1 cellular context compared by ENCODE assay signal in the genomic region with DNA sequence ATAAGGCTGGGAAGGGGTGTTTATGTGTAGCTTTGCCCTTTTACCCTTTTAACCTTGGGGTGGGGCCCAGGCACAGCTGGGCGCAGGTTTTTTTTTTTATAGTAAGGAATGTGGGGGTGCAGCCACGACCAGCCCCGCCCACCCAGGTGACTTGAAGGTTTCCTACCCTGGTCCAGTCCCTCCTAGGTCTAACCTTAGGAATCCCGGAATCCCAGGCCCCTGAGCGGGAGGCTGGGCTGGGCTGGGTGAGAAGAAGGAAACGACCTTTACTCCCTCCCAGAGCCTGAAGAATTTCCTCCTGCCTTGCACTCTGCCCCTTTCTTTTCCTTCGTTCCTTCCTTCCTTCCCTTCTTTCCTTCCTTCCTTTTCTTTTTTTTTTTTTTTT.
TF ChIP-seq lines count a peak whose summit lies in the region.

No MANE protein-coding gene starts in this region.

TF ChIP-seq in HepG2, 621 proteins besides CTCF, POLR2A, EP300 and RAD21 (continues in another document):
- no peak for TF ChIP-seq ZFAT (CRISPR knock-in tag; conservative IDR thresholded peaks at IDR 0.05)
- no peak for TF ChIP-seq SETDB1 (CRISPR knock-in tag; IDR thresholded peaks at IDR 0.05; ENCODE audit: borderline replicate concordance)
- no peak for TF ChIP-seq ZNF766 (CRISPR knock-in tag; IDR thresholded peaks at IDR 0.05; ENCODE audit: borderline replicate concordance)
- TF ChIP-seq HNF4A (CRISPR knock-in tag; IDR thresholded peaks at IDR 0.05) = peak; percentile 21; the same call in 1 of the 2 replicates
- TF ChIP-seq, protein P1, sequence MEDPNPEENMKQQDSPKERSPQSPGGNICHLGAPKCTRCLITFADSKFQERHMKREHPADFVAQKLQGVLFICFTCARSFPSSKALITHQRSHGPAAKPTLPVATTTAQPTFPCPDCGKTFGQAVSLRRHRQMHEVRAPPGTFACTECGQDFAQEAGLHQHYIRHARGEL (CRISPR knock-in tag; IDR thresholded peaks at IDR 0.05) = no peak
- no peak for TF ChIP-seq ARNT2 (CRISPR knock-in tag; IDR thresholded peaks at IDR 0.05; ENCODE audit: low read depth)
- no peak for TF ChIP-seq FOXK1 (CRISPR knock-in tag; IDR thresholded peaks at IDR 0.05; ENCODE audit: borderline replicate concordance, low read depth)
- TF ChIP-seq, protein P2, sequence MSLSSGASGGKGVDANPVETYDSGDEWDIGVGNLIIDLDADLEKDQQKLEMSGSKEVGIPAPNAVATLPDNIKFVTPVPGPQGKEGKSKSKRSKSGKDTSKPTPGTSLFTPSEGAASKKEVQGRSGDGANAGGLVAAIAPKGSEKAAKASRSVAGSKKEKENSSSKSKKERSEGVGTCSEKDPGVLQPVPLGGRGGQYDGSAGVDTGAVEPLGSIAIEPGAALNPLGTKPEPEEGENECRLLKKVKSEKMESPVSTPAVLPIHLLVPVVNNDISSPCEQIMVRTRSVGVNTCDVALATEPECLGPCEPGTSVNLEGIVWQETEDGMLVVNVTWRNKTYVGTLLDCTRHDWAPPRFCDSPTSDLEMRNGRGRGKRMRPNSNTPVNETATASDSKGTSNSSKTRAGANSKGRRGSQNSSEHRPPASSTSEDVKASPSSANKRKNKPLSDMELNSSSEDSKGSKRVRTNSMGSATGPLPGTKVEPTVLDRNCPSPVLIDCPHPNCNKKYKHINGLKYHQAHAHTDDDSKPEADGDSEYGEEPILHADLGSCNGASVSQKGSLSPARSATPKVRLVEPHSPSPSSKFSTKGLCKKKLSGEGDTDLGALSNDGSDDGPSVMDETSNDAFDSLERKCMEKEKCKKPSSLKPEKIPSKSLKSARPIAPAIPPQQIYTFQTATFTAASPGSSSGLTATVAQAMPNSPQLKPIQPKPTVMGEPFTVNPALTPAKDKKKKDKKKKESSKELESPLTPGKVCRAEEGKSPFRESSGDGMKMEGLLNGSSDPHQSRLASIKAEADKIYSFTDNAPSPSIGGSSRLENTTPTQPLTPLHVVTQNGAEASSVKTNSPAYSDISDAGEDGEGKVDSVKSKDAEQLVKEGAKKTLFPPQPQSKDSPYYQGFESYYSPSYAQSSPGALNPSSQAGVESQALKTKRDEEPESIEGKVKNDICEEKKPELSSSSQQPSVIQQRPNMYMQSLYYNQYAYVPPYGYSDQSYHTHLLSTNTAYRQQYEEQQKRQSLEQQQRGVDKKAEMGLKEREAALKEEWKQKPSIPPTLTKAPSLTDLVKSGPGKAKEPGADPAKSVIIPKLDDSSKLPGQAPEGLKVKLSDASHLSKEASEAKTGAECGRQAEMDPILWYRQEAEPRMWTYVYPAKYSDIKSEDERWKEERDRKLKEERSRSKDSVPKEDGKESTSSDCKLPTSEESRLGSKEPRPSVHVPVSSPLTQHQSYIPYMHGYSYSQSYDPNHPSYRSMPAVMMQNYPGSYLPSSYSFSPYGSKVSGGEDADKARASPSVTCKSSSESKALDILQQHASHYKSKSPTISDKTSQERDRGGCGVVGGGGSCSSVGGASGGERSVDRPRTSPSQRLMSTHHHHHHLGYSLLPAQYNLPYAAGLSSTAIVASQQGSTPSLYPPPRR (CRISPR knock-in tag; IDR thresholded peaks at IDR 0.05; ENCODE audit: borderline replicate concordance) = no peak
- no peak for TF ChIP-seq PAWR (CRISPR knock-in tag; IDR thresholded peaks at IDR 0.05; ENCODE audit: borderline replicate concordance)
- TF ChIP-seq, protein P3, sequence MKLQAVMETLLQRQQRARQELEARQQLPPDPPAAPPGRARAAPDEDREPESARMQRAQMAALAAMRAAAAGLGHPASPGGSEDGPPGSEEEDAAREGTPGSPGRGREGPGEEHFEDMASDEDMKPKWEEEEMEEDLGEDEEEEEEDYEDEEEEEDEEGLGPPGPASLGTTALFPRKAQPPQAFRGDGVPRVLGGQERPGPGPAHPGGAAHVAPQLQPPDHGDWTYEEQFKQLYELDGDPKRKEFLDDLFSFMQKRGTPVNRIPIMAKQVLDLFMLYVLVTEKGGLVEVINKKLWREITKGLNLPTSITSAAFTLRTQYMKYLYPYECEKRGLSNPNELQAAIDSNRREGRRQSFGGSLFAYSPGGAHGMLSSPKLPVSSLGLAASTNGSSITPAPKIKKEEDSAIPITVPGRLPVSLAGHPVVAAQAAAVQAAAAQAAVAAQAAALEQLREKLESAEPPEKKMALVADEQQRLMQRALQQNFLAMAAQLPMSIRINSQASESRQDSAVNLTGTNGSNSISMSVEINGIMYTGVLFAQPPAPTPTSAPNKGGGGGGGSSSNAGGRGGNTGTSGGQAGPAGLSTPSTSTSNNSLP (IDR thresholded peaks at IDR 0.05; ENCODE audit: low read depth, low read length) = no peak
- TF ChIP-seq FOSL2 (CRISPR knock-in tag; IDR thresholded peaks at IDR 0.05) = no peak
- no peak for TF ChIP-seq SAP130 (CRISPR knock-in tag; IDR thresholded peaks at IDR 0.05; ENCODE audit: low read depth)
- no peak for TF ChIP-seq NCOA2 (CRISPR knock-in tag; IDR thresholded peaks at IDR 0.05)
- TF ChIP-seq ATF1 (CRISPR knock-in tag; IDR thresholded peaks at IDR 0.05) = no peak
- TF ChIP-seq, protein P4, sequence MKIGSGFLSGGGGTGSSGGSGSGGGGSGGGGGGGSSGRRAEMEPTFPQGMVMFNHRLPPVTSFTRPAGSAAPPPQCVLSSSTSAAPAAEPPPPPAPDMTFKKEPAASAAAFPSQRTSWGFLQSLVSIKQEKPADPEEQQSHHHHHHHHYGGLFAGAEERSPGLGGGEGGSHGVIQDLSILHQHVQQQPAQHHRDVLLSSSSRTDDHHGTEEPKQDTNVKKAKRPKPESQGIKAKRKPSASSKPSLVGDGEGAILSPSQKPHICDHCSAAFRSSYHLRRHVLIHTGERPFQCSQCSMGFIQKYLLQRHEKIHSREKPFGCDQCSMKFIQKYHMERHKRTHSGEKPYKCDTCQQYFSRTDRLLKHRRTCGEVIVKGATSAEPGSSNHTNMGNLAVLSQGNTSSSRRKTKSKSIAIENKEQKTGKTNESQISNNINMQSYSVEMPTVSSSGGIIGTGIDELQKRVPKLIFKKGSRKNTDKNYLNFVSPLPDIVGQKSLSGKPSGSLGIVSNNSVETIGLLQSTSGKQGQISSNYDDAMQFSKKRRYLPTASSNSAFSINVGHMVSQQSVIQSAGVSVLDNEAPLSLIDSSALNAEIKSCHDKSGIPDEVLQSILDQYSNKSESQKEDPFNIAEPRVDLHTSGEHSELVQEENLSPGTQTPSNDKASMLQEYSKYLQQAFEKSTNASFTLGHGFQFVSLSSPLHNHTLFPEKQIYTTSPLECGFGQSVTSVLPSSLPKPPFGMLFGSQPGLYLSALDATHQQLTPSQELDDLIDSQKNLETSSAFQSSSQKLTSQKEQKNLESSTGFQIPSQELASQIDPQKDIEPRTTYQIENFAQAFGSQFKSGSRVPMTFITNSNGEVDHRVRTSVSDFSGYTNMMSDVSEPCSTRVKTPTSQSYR (CRISPR knock-in tag; IDR thresholded peaks at IDR 0.05; ENCODE audit: borderline replicate concordance) = no peak
- TF ChIP-seq, protein P5, sequence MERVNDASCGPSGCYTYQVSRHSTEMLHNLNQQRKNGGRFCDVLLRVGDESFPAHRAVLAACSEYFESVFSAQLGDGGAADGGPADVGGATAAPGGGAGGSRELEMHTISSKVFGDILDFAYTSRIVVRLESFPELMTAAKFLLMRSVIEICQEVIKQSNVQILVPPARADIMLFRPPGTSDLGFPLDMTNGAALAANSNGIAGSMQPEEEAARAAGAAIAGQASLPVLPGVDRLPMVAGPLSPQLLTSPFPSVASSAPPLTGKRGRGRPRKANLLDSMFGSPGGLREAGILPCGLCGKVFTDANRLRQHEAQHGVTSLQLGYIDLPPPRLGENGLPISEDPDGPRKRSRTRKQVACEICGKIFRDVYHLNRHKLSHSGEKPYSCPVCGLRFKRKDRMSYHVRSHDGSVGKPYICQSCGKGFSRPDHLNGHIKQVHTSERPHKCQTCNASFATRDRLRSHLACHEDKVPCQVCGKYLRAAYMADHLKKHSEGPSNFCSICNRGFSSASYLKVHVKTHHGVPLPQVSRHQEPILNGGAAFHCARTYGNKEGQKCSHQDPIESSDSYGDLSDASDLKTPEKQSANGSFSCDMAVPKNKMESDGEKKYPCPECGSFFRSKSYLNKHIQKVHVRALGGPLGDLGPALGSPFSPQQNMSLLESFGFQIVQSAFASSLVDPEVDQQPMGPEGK (CRISPR knock-in tag; IDR thresholded peaks at IDR 0.05) = peak; percentile 44; the same call in 1 of the 2 replicates
- TF ChIP-seq, protein P6, sequence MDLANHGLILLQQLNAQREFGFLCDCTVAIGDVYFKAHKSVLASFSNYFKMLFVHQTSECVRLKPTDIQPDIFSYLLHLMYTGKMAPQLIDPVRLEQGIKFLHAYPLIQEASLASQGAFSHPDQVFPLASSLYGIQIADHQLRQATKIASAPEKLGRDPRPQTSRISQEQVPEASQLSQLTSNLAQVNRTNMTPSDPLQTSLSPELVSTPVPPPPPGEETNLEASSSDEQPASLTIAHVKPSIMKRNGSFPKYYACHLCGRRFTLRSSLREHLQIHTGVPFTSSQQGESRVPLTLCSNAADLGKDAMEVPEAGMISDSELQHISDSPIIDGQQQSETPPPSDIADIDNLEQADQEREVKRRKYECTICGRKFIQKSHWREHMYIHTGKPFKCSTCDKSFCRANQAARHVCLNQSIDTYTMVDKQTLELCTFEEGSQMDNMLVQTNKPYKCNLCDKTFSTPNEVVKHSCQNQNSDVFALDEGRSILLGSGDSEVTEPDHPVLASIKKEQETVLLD (CRISPR knock-in tag; IDR thresholded peaks at IDR 0.05; ENCODE audit: low read depth) = no peak
- no peak for TF ChIP-seq ZNF460 (CRISPR knock-in tag; IDR thresholded peaks at IDR 0.05; ENCODE audit: borderline replicate concordance)
- no peak for TF ChIP-seq ZBTB1 (CRISPR knock-in tag; IDR thresholded peaks at IDR 0.05; ENCODE audit: borderline replicate concordance)
- TF ChIP-seq, protein P7, sequence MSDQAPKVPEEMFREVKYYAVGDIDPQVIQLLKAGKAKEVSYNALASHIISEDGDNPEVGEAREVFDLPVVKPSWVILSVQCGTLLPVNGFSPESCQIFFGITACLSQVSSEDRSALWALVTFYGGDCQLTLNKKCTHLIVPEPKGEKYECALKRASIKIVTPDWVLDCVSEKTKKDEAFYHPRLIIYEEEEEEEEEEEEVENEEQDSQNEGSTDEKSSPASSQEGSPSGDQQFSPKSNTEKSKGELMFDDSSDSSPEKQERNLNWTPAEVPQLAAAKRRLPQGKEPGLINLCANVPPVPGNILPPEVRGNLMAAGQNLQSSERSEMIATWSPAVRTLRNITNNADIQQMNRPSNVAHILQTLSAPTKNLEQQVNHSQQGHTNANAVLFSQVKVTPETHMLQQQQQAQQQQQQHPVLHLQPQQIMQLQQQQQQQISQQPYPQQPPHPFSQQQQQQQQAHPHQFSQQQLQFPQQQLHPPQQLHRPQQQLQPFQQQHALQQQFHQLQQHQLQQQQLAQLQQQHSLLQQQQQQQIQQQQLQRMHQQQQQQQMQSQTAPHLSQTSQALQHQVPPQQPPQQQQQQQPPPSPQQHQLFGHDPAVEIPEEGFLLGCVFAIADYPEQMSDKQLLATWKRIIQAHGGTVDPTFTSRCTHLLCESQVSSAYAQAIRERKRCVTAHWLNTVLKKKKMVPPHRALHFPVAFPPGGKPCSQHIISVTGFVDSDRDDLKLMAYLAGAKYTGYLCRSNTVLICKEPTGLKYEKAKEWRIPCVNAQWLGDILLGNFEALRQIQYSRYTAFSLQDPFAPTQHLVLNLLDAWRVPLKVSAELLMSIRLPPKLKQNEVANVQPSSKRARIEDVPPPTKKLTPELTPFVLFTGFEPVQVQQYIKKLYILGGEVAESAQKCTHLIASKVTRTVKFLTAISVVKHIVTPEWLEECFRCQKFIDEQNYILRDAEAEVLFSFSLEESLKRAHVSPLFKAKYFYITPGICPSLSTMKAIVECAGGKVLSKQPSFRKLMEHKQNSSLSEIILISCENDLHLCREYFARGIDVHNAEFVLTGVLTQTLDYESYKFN (CRISPR knock-in tag; conservative IDR thresholded peaks at IDR 0.05) = 0 out of 2 replicates have a peak, but pooled peaks have one; percentile 45
- peak; percentile 12 for TF ChIP-seq TEAD3 (CRISPR knock-in tag; optimal IDR thresholded peaks at IDR 0.05; ENCODE audit: borderline replicate concordance)
- no peak for TF ChIP-seq KDM3A (CRISPR knock-in tag; IDR thresholded peaks at IDR 0.05; ENCODE audit: low read depth)
- TF ChIP-seq KAT2B (IDR thresholded peaks at IDR 0.05; ENCODE audit: borderline replicate concordance, low read depth, low read length) = no peak
- TF ChIP-seq, protein P8, sequence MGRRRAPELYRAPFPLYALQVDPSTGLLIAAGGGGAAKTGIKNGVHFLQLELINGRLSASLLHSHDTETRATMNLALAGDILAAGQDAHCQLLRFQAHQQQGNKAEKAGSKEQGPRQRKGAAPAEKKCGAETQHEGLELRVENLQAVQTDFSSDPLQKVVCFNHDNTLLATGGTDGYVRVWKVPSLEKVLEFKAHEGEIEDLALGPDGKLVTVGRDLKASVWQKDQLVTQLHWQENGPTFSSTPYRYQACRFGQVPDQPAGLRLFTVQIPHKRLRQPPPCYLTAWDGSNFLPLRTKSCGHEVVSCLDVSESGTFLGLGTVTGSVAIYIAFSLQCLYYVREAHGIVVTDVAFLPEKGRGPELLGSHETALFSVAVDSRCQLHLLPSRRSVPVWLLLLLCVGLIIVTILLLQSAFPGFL (CRISPR knock-in tag; IDR thresholded peaks at IDR 0.05) = no peak
- TF ChIP-seq, protein P9, sequence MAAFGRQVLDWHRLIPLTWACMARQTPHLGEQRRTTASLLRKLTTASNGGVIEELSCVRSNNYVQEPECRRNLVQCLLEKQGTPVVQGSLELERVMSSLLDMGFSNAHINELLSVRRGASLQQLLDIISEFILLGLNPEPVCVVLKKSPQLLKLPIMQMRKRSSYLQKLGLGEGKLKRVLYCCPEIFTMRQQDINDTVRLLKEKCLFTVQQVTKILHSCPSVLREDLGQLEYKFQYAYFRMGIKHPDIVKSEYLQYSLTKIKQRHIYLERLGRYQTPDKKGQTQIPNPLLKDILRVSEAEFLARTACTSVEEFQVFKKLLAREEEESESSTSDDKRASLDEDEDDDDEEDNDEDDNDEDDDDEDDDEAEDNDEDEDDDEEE (CRISPR knock-in tag; IDR thresholded peaks at IDR 0.05) = no peak
- no peak for TF ChIP-seq MAFK (conservative IDR thresholded peaks at IDR 0.05 in 1 of 2, IDR thresholded peaks at IDR 0.05 in 1 of 2; ENCODE audit: low read length in 2 of 2)
- no peak for TF ChIP-seq ZNF75D (CRISPR knock-in tag; IDR thresholded peaks at IDR 0.05; ENCODE audit: borderline replicate concordance)
- TF ChIP-seq MEIS2 (CRISPR knock-in tag; IDR thresholded peaks at IDR 0.05) = no peak
- TF ChIP-seq THAP11 (CRISPR knock-in tag; IDR thresholded peaks at IDR 0.05) = 0 out of 2 replicates have a peak, but pooled peaks have one; percentile 19
